8 cellular contexts compared by ENCODE assay signal in genomic region chr7:116525298-116525912, GRCh38. TPM values are rescaled to one million over a fixed set of nuclear protein-coding genes. Genes with fewer than 3 reads are reported as not detected.
A peak's percentile ranks its signal among the peaks of the same experiment; 100 is the strongest.
DNase-seq lines count a peak whose midpoint lies in the region; ATAC-seq and TF ChIP-seq lines count a peak whose summit lies in the region.

No MANE protein-coding gene starts in this region.

- H3K36me3 ChIP-seq in tibial artery: peaks cover 0 to 6% (median 0%) of the 10 kb centered on the region in 3 donors

- no peaks in the 10 kb centered on the region for H3K27me3 ChIP-seq in tibial artery

- peak overlapping the region; percentile 76 to 90 for H3K4me3 ChIP-seq in tibial artery

- intact Hi-C loops in tibial artery (cut with DNase I; ENCODE audit: low total_unique reads): loop anchor here (5.0 kb wide), 2 partner anchors 57 to 268 kb away; no protein-coding TSS in a partner anchor

- H3K27ac ChIP-seq in tibial artery: peak overlapping the region; percentile 93 to 99

- DNase-seq in effector CD4-positive, alpha-beta T cell: peak; percentile 5
- DNase-seq in mesenteric fat pad (ENCODE audit: low spot score) (peak; percentile 90), tibial artery (peak; percentile 40 to 82), NCI-H1694 treated with DMSO at 0.1 percent for 48 hours (lab: John Stamatoyannopoulos, UW) (no peak), occipital lobe (lab: John Stamatoyannopoulos, UW) (no peak)

- ATAC-seq in GM18511 (IDR thresholded peaks at IDR 0.05; ENCODE audit: unreplicated experiment): peak; percentile 3
- ATAC-seq in HG03196 (IDR thresholded peaks at IDR 0.05; ENCODE audit: unreplicated experiment): peak; percentile 53
- peak; percentile 34 to 53 for ATAC-seq in activated CD4-positive, CD25-positive, alpha-beta regulatory T cell treated with anti-CD3 and anti-CD28 coated beads, Interleukin-2, amount 50 U/mL, for 24 hours

- H3K4me1 ChIP-seq in tibial artery: peaks cover 0 to 44% (median 8%) of the 10 kb centered on the region in 4 donors

- no peaks in the 10 kb centered on the region for H3K9me3 ChIP-seq in tibial artery

- TF ChIP-seq CTCF in tibial artery (IDR thresholded peaks at IDR 0.05): peak; percentile 24 to 27

RNA-seq across cellular contexts. Expression of gene CAV1, which starts 0.6 kb away (rescaled TPM):
- total RNA-seq in mesenteric fat pad (473 TPM), occipital lobe (12.0 TPM)

RNA-seq across cellular contexts. Expression of gene CAV2, which starts 25.9 kb away (rescaled TPM):
- total RNA-seq in mesenteric fat pad (170 TPM), occipital lobe (19.8 TPM)

Comparison
In these comparisons a context has a peak if more than half of its experiments do, and no peak if none do; other contexts are left out.
1. ATAC-seq: peak in every context shown above with its lines; median percentile 53 in HG03196; 44 in activated CD4-positive, CD25-positive, alpha-beta regulatory T cell treated with anti-CD3 and anti-CD28 coated beads, Interleukin-2, amount 50 U/mL, for 24 hours; 3 in GM18511.
2. DNase-seq: peak in effector CD4-positive, alpha-beta T cell (single experiment), mesenteric fat pad (single experiment) and tibial artery (2 of 2); none in NCI-H1694 treated with DMSO at 0.1 percent for 48 hours (single experiment) and occipital lobe (single experiment).
3. RNA of gene CAV1, which starts 0.6 kb away (total RNA-seq): 473 TPM in mesenteric fat pad (single experiment); 12.0 TPM in occipital lobe (single experiment); every median in the first group is over 10 times any median in the second.